In genomic region chr2:227423633-227424499, GRCh38 we compare ENCODE assay signal across 14 cellular contexts. TPM values are rescaled to one million over a fixed set of nuclear protein-coding genes. Genes with fewer than 3 reads are reported as not detected.
"Had no signal": no experiment of that assay in that cellular context is flagged by ENCODE, and none has a peak within 500 bp of the region (broad histone marks: within the 10 kb centered on the region; RNA-seq: fewer than 3 reads in every experiment).

No MANE protein-coding gene starts in this region.

- H3K27ac ChIP-seq: brain microvascular endothelial cell, pancreas had no signal

- H3K9me3 ChIP-seq: pancreas had no signal

- H3K27me3 ChIP-seq: brain microvascular endothelial cell, pancreas had no signal

- H3K4me3 ChIP-seq: pancreas had no signal

- ATAC-seq: activated CD4-positive, CD25-positive, alpha-beta regulatory T cell treated with anti-CD3 and anti-CD28 coated beads, Interleukin-2, amount 50 U/mL, for 24 hours; left lobe of liver; pancreas; stimulated activated effector memory CD8-positive, alpha-beta T cell treated with anti-CD3 and anti-CD28 coated beads, Interleukin-12 subunit alpha, Interleukin-12 subunit beta, amount 100 ng/mL, for 72 hours had no signal

- H3K4me1 ChIP-seq: pancreas had no signal

- H3K36me3 ChIP-seq: brain microvascular endothelial cell, pancreas had no signal

- FAIRE-seq: pancreas, small intestine had no signal

- DNase-seq: activated effector memory CD4-positive, alpha-beta T cell treated with Interleukin-2 at 50 U/mL for 16 hours; activated T-cell treated with anti-CD3 and anti-CD28 coated beads, Interleukin-2, amount 50 U/mL, for 24 hours; brain microvascular endothelial cell; foreskin fibroblast; pancreas; small intestine; SW 1271; trophoblast cell had no signal

RNA-seq across cellular contexts. Expression of gene SCYGR1, which starts 36.1 kb away (rescaled TPM):
- total RNA-seq: left lobe of liver, pancreas, renal cortical epithelial cell had no signal
- polyA plus RNA-seq: esophagus, neural cell, pancreas, small intestine had no signal

RNA-seq across cellular contexts. Expression of gene TM4SF20, which starts 44.8 kb away (rescaled TPM):
- total RNA-seq: left lobe of liver, pancreas, renal cortical epithelial cell had no signal
- polyA plus RNA-seq: neural cell, pancreas had no signal
